In genomic region chr14:20421267-20421666, GRCh38 we compare ENCODE assay signal across 22 cellular contexts. TPM values are rescaled to one million over a fixed set of nuclear protein-coding genes. Genes with fewer than 3 reads are reported as not detected.
DNase-seq lines count a peak whose midpoint lies in the region; ATAC-seq, FAIRE-seq and TF ChIP-seq lines count a peak whose summit lies in the region.
"Had no signal": no experiment of that assay in that cellular context is flagged by ENCODE, and none has a peak within 500 bp of the region (broad histone marks: within the 10 kb centered on the region; RNA-seq: fewer than 3 reads in every experiment).

No MANE protein-coding gene starts in this region.

- H3K9ac ChIP-seq in mammary epithelial cell (ENCODE audit: insufficient read depth, low read length) (no peak overlapping the region), HUES48 (ENCODE audit: low read depth, low read length) (no peak overlapping the region), H1 (replicated peaks in 1 of 4; ENCODE audit: extremely low read depth in 1 of 4, low read depth in 3 of 4, low read length in 3 of 4) (no peak overlapping the region)

- H2BK15ac ChIP-seq in H1 (ENCODE audit: low read length), result no peak overlapping the region

- H3K36me3 Mint-ChIP-seq in naive thymus-derived CD8-positive, alpha-beta T cell, result no peaks in the 10 kb centered on the region
- H3K36me3 Mint-ChIP-seq: CD14-positive monocyte; CD8-positive, alpha-beta T cell had no signal

- no peaks in the 10 kb centered on the region for H3K36me3 ChIP-seq in mammary epithelial cell (ENCODE audit: insufficient read depth, low read length)
- no peaks in the 10 kb centered on the region for H3K36me3 ChIP-seq in breast epithelium
- H3K36me3 ChIP-seq in HUES48 (ENCODE audit: control insufficient read depth, insufficient read depth, low read length), result no peaks in the 10 kb centered on the region
- no peaks in the 10 kb centered on the region for H3K36me3 ChIP-seq in H1 (ENCODE audit: control insufficient read depth in 2 of 4, insufficient read depth in 4 of 4, low read length in 3 of 4)
- no peaks in the 10 kb centered on the region for H3K36me3 ChIP-seq in BE2C

- intact Hi-C loops in mammary epithelial cell (cut with micrococcal nuclease) (no loop called here), breast epithelium (cut with DNase I; ENCODE audit: low total_unique reads) (no loop called here)

- H3K4ac ChIP-seq in H1 (replicated peaks; ENCODE audit: insufficient read length, low read depth, low read length), result peak overlapping the region; percentile 6

- H2BK120ac ChIP-seq in H1 (replicated peaks; ENCODE audit: low read depth, low read length), result no peak overlapping the region

- H4K8ac ChIP-seq in H1 (ENCODE audit: extremely low read depth, insufficient read depth, low read length), result no peak overlapping the region

- no peaks in the 10 kb centered on the region for H3K27me3 ChIP-seq in mammary epithelial cell (ENCODE audit: insufficient read depth, low read length)
- H3K27me3 ChIP-seq in breast epithelium, result no peaks in the 10 kb centered on the region
- H3K27me3 ChIP-seq in HUES48 (ENCODE audit: control insufficient read depth, insufficient read depth, low read length), result no peaks in the 10 kb centered on the region
- H3K27me3 ChIP-seq in H1 (replicated peaks in 1 of 4; ENCODE audit: control insufficient read depth in 3 of 4, extremely low read depth in 1 of 4, insufficient read depth in 3 of 4, low read length in 3 of 4), result no peaks in the 10 kb centered on the region
- H3K27me3 ChIP-seq in BE2C, result no peaks in the 10 kb centered on the region

- H3K27ac ChIP-seq in mammary epithelial cell (ENCODE audit: insufficient read depth, low read depth, low read length) (no peak overlapping the region), breast epithelium (no peak overlapping the region), HUES48 (ENCODE audit: low read depth, low read length) (peak overlapping the region; percentile 37), H1 (ENCODE audit: low read depth, low read length) (no peak overlapping the region)

- TF ChIP-seq POLR2A in breast epithelium (IDR thresholded peaks at IDR 0.05) (no peak), H1 (IDR thresholded peaks at IDR 0.05; ENCODE audit: control extremely low read depth in 1 of 2, low read depth in 2 of 2, low read length in 2 of 2) (no peak)

- no peak overlapping the region for H4K91ac ChIP-seq in H1 (replicated peaks; ENCODE audit: insufficient read length, low read length)

- no peaks in the 10 kb centered on the region for H3K9me3 Mint-ChIP-seq in naive thymus-derived CD8-positive, alpha-beta T cell
- H3K9me3 Mint-ChIP-seq: CD14-positive monocyte; CD8-positive, alpha-beta T cell; HFFc6 had no signal

- peaks cover 2 to 19% (median 11%) of the 10 kb centered on the region in 4 donors for H3K4me1 Mint-ChIP-seq in naive thymus-derived CD8-positive, alpha-beta T cell

- no peaks in the 10 kb centered on the region for H4K20me1 ChIP-seq in mammary epithelial cell (ENCODE audit: insufficient read depth, low read length)
- H4K20me1 ChIP-seq in H1 (replicated peaks in 1 of 2; ENCODE audit: control insufficient read depth in 1 of 2, insufficient read depth in 2 of 2, low read length in 2 of 2), result no peaks in the 10 kb centered on the region

- CTCF ChIA-PET in mammary epithelial cell (lab: Charles Lee; ENCODE audit: low non-redundant PET) (no interaction called here), H1 (lab: Charles Lee; ENCODE audit: partially characterized antibody) (interaction anchor here (0.8 to 1.0 kb wide), 4 partner anchors 13 to 236 kb away, joined by 3 read pairs; no protein-coding TSS in a partner anchor)

- TF ChIP-seq RAD21 in H1 (IDR thresholded peaks at IDR 0.05 in 1 of 2, conservative IDR thresholded peaks at IDR 0.05 in 1 of 2; ENCODE audit: low read depth in 2 of 2, low read length in 2 of 2), result no peak

- no peak overlapping the region for H3K23ac ChIP-seq in H1 (ENCODE audit: insufficient read length)

- H3K4me3 ChIP-seq in mammary epithelial cell (replicated peaks in 1 of 3; ENCODE audit: insufficient read depth in 1 of 3, low read depth in 2 of 3, low read length in 3 of 3) (no peak overlapping the region), breast epithelium (no peak overlapping the region), HUES48 (ENCODE audit: low read depth, low read length) (no peak overlapping the region), H1 (ENCODE audit: extremely low read depth in 1 of 4, insufficient read depth in 2 of 4, low read depth in 3 of 4, low read length in 4 of 4) (peak overlapping the region in 1 of 4 experiments; percentile 10; a peak in 1 of 8 replicates), BE2C (ENCODE audit: low read depth, low read length) (no peak overlapping the region)
- H3K4me3 ChIP-seq: K562 had no signal

- in situ Hi-C loops in mammary epithelial cell (cut with MboI; ENCODE audit: low sequenced_read_pairs in 2 of 2), result no loop called here

- no peak overlapping the region for H3K18ac ChIP-seq in H1 (ENCODE audit: extremely low read depth, low read length)

- POLR2A ChIA-PET in H1 (lab: Charles Lee; ENCODE audit: partially characterized antibody), result interaction anchor here (0.7 to 2.6 kb wide), 6 partner anchors 11 to 78 kb away, joined by 3 to 12 read pairs (median 4); partner anchors contain the start of genes APEX1, OSGEP, PARP2 and PIP4P1
- POLR2A ChIA-PET in naive thymus-derived CD8-positive, alpha-beta T cell (lab: Charles Lee), result interaction anchor here (1.2 to 2.3 kb wide), 3 partner anchors 8 to 34 kb away, joined by 3 to 8 read pairs (median 3); partner anchors contain the start of genes APEX1, OSGEP and TEP1

- H3K79me2 ChIP-seq in mammary epithelial cell (ENCODE audit: insufficient read depth, low read length) (no peaks in the 10 kb centered on the region), H1 (ENCODE audit: control insufficient read depth in 1 of 2, insufficient read depth in 2 of 2, low read length in 2 of 2) (no peaks in the 10 kb centered on the region)

- H3K27ac Mint-ChIP-seq in naive thymus-derived CD8-positive, alpha-beta T cell, result no peak overlapping the region
- H3K27ac Mint-ChIP-seq: B cell; CD14-positive monocyte; CD8-positive, alpha-beta T cell; HFFc6 had no signal

- no peak for TF ChIP-seq EP300 in H1 (IDR thresholded peaks at IDR 0.05; ENCODE audit: borderline replicate concordance in 1 of 2, low read depth in 2 of 2, low read length in 2 of 2)

- H3K4me2 ChIP-seq in mammary epithelial cell (ENCODE audit: insufficient read depth, low read depth, low read length) (no peak overlapping the region), H1 (ENCODE audit: insufficient read depth in 1 of 2, low read depth in 2 of 2, low read length in 2 of 2) (peak overlapping the region; percentile 22 to 48; a peak in 3 of 4 replicates)

- H2BK12ac ChIP-seq in H1 (ENCODE audit: low read depth, low read length), result no peak overlapping the region

- no TSS peak for BruUV-seq in mammary epithelial cell (replicated peaks; lab: Mats Ljungman, UMichigan)

- H3K14ac ChIP-seq in H1 (ENCODE audit: insufficient read length), result no peak overlapping the region

- no peak overlapping the region for H3K56ac ChIP-seq in H1 (replicated peaks; ENCODE audit: insufficient read length, low read depth, low read length)

- no peak overlapping the region for H2AK5ac ChIP-seq in H1 (ENCODE audit: low read depth, low read length)

- no peak overlapping the region for H3K4me3 Mint-ChIP-seq in naive thymus-derived CD8-positive, alpha-beta T cell
- H3K4me3 Mint-ChIP-seq: B cell; CD14-positive monocyte; CD8-positive, alpha-beta T cell; HFFc6 had no signal

- H3K9me3 ChIP-seq in mammary epithelial cell (replicated peaks; ENCODE audit: insufficient read depth, low read length) (no peaks in the 10 kb centered on the region), breast epithelium (no peaks in the 10 kb centered on the region), HUES48 (ENCODE audit: control insufficient read depth, insufficient read depth, low read length) (no peaks in the 10 kb centered on the region), H1 (ENCODE audit: insufficient read depth in 2 of 2, low read depth in 1 of 2, low read length in 1 of 2) (no peaks in the 10 kb centered on the region), BE2C (no peaks in the 10 kb centered on the region)

- TF ChIP-seq CTCF in mammary epithelial cell (conservative IDR thresholded peaks at IDR 0.05 in 1 of 2, IDR thresholded peaks at IDR 0.05 in 1 of 2; ENCODE audit: extremely low read depth in 1 of 2, insufficient read depth in 1 of 2, low read depth in 1 of 2, low read length in 2 of 2) (no peak), breast epithelium (IDR thresholded peaks at IDR 0.05) (no peak), H1 (IDR thresholded peaks at IDR 0.05; ENCODE audit: control extremely low read depth in 1 of 3, insufficient read depth in 1 of 3, low read depth in 1 of 3, low read length in 3 of 3) (no peak), BE2C (IDR thresholded peaks at IDR 0.05; ENCODE audit: low read depth, low read length) (no peak)

- H3K27me3 Mint-ChIP-seq in naive thymus-derived CD8-positive, alpha-beta T cell, result no peaks in the 10 kb centered on the region
- H3K27me3 Mint-ChIP-seq: B cell had no signal

- H3K4me1 ChIP-seq in mammary epithelial cell (ENCODE audit: insufficient read depth, low read length) (no peaks in the 10 kb centered on the region), breast epithelium (no peaks in the 10 kb centered on the region), HUES48 (ENCODE audit: control insufficient read depth, insufficient read depth, low read length) (peaks cover 6% of the 10 kb centered on the region), H1 (replicated peaks in 1 of 4; ENCODE audit: control insufficient read depth in 3 of 4, insufficient read depth in 4 of 4, low read length in 3 of 4) (peaks cover 0 to 5% (median 2%) of the 10 kb centered on the region in 4 experiments; a peak in 3 of 7 replicates), BE2C (no peaks in the 10 kb centered on the region)

- WGBS in mammary epithelial cell (ENCODE audit: low coverage, missing lambda C conversion rate), result 43% methylated on average over 1 of the region's 2 CpGs
- WGBS in H1 (ENCODE audit: extremely low coverage in 1 of 2, insufficient coverage in 1 of 2, insufficient read length in 1 of 2, insufficient replicate concordance in 2 of 2, low coverage in 1 of 2, low lambda C conversion rate in 2 of 2, missing lambda C conversion rate in 1 of 2), 2 experiments, result 7% methylated on average over 2 of the region's 2 CpGs; no CpG with 5 or more reads in 1 of the 2 experiments

- H2BK5ac ChIP-seq in H1 (ENCODE audit: low read depth, low read length), result no peak overlapping the region

- no peaks in the 10 kb centered on the region for H3K79me1 ChIP-seq in H1 (ENCODE audit: low read depth, low read length)

- DNase-seq in mammary epithelial cell (no peak), breast epithelium (ENCODE audit: low spot score in 2 of 2) (no peak), H1 (ENCODE audit: low read depth in 1 of 2, low spot score in 2 of 2) (no peak), BE2C (no peak), Kasumi-1 (lab: John Stamatoyannopoulos, UW) (no peak)
- DNase-seq in naive thymus-derived CD8-positive, alpha-beta T cell, result no peak
- DNase-seq: ACHN; CD8-positive, alpha-beta T cell; COR-L47; DMS153; GF-D8; GOT3; HCEC 1CT; HFFc6 had no signal

- H2AFZ ChIP-seq in mammary epithelial cell (ENCODE audit: low read depth, low read length), result peak overlapping the region; percentile 7
- no peak overlapping the region for H2AFZ ChIP-seq in H1 (ENCODE audit: low read length)

- dilution Hi-C loops in mammary epithelial cell (cut with HindIII; ENCODE audit: low sequenced_read_pairs), result loop anchor here (10.0 kb wide), 1 partner anchor 154 kb away; no protein-coding TSS in a partner anchor

- H2BK20ac ChIP-seq in H1 (ENCODE audit: low read length), result no peak overlapping the region; the same call in 1 of the 2 replicates

- H4K5ac ChIP-seq in H1 (ENCODE audit: insufficient read length, low read depth, low read length), result peak overlapping the region; percentile 9

- no peak for ATAC-seq in naive thymus-derived CD8-positive, alpha-beta T cell
- ATAC-seq in GM19395 (IDR thresholded peaks at IDR 0.05; ENCODE audit: unreplicated experiment), result no peak
- ATAC-seq: CD8-positive, alpha-beta T cell; K562 had no signal

- peaks cover 2% of the 10 kb centered on the region; the same call in 1 of the 2 replicates for H3K23me2 ChIP-seq in H1 (ENCODE audit: low read depth, low read length)

- no peak for FAIRE-seq in H1 (lab: Jason Lieb, UNC)
- FAIRE-seq: D721Med, K562 had no signal

RNA-seq across cellular contexts. Expression of gene TEP1, which starts 8.0 kb away (rescaled TPM):
- total RNA-seq in mammary epithelial cell (10 to 100 TPM; 27.5 to 28.1 TPM), breast epithelium (10 to 100 TPM; 21.3 to 34.5 (median 27.2) TPM)
- polyA plus RNA-seq in mammary epithelial cell (10.9 TPM), H1 (2011; rRNA removed) (6.9 and 8.7 TPM in 2 replicates)
- 34.3 TPM for polyA minus RNA-seq in mammary epithelial cell
- total RNA-seq in H1 (2021; fragmentation: NEBNext Ultra II Directional; extraction: Animal tissue kit (Norgen Biotek cat#: 25700)), result 9.6 and 10.7 TPM in 2 replicates
- polyA plus RNA-seq in H1 (2011; cell fraction: cytosol; rRNA removed), result 6.0 TPM
- 30.3 TPM for polyA plus RNA-seq in H1 (2011; cell fraction: nucleus; rRNA removed)
- 8.0 to 12.1 TPM (median 9.1 TPM) in 4 replicates for polyA plus RNA-seq in H1 (2012, experiment 1 of 2)
- polyA plus RNA-seq in H1 (2012, experiment 2 of 2), result 6.2 TPM
- 8.6 TPM for polyA plus RNA-seq in H1 (2013, experiment 1 of 2)
- polyA plus RNA-seq in H1 (2013, experiment 2 of 2), result 7.6 TPM
- polyA minus RNA-seq in H1 (2011; rRNA and poly(A)+ RNA removed), result 23.1 and 35.5 TPM in 2 replicates
- 9.6 TPM for polyA minus RNA-seq in H1 (2011; cell fraction: cytosol; rRNA and poly(A)+ RNA removed)
- 21.5 TPM for polyA minus RNA-seq in H1 (2011; cell fraction: nucleus; rRNA and poly(A)+ RNA removed)
- polyA plus RNA-seq in BE2C (2012; ENCODE audit: insufficient read depth, insufficient read length, low read depth), result 4.7 TPM
- 10 to 100 TPM; 60.6 to 70.4 TPM for total RNA-seq in naive thymus-derived CD8-positive, alpha-beta T cell
- 1 to 10 TPM; 3.0 to 4.9 (median 4.5) TPM for polyA plus RNA-seq in naive thymus-derived CD8-positive, alpha-beta T cell

RNA-seq across cellular contexts. Expression of gene KLHL33, which starts 14.7 kb away (rescaled TPM):
- not detected for total RNA-seq in mammary epithelial cell
- not detected for polyA plus RNA-seq in mammary epithelial cell
- not detected for polyA minus RNA-seq in mammary epithelial cell
- total RNA-seq in breast epithelium, result under 1 TPM; 0.29 to 0.64 (median 0.33) TPM
- 0.11 TPM in 1 of 2 replicates, not detected in the other for total RNA-seq in H1 (2021; fragmentation: NEBNext Ultra II Directional; extraction: Animal tissue kit (Norgen Biotek cat#: 25700))
- 0.17 and 0.20 TPM in 2 replicates for polyA plus RNA-seq in H1 (2011; rRNA removed)
- 0.13 TPM for polyA plus RNA-seq in H1 (2011; cell fraction: cytosol; rRNA removed)
- 0.53 TPM for polyA plus RNA-seq in H1 (2011; cell fraction: nucleus; rRNA removed)
- polyA plus RNA-seq in H1 (2012, experiment 1 of 2), result 0.14 to 0.21 TPM (median 0.18 TPM) in 4 replicates
- 0.04 TPM for polyA plus RNA-seq in H1 (2012, experiment 2 of 2)
- 0.02 TPM for polyA plus RNA-seq in H1 (2013, experiment 1 of 2)
- polyA plus RNA-seq in H1 (2013, experiment 2 of 2), result 0.04 TPM
- polyA minus RNA-seq in H1 (2011; rRNA and poly(A)+ RNA removed), result 0.44 and 0.63 TPM in 2 replicates
- 0.22 TPM for polyA minus RNA-seq in H1 (2011; cell fraction: cytosol; rRNA and poly(A)+ RNA removed)
- 0.20 TPM for polyA minus RNA-seq in H1 (2011; cell fraction: nucleus; rRNA and poly(A)+ RNA removed)
- 0.08 TPM for polyA plus RNA-seq in BE2C (2012; ENCODE audit: insufficient read depth, insufficient read length, low read depth)
- under 1 TPM; 0.52 to 0.57 TPM for total RNA-seq in naive thymus-derived CD8-positive, alpha-beta T cell
- under 1 TPM; 0.43 to 0.77 (median 0.43) TPM for polyA plus RNA-seq in naive thymus-derived CD8-positive, alpha-beta T cell
- total RNA-seq: A172, HT1080 had no signal
- polyA plus RNA-seq: CD14-positive monocyte had no signal

RNA-seq across cellular contexts. Expression of gene OSGEP, which starts 33.3 kb away (rescaled TPM):
- total RNA-seq in mammary epithelial cell (10 to 100 TPM; 22.6 to 34.8 TPM), breast epithelium (10 to 100 TPM; 38.1 to 66.9 (median 57.5) TPM)
- polyA plus RNA-seq in mammary epithelial cell (28.1 TPM), H1 (2011; rRNA removed) (78.6 and 89.5 TPM in 2 replicates)
- 65.6 TPM for polyA minus RNA-seq in mammary epithelial cell
- total RNA-seq in H1 (2021; fragmentation: NEBNext Ultra II Directional; extraction: Animal tissue kit (Norgen Biotek cat#: 25700)), result 34.4 and 42.3 TPM in 2 replicates
- polyA plus RNA-seq in H1 (2011; cell fraction: cytosol; rRNA removed), result 81.4 TPM
- polyA plus RNA-seq in H1 (2011; cell fraction: nucleus; rRNA removed), result 102 TPM
- 37.4 to 45.8 TPM (median 40.8 TPM) in 4 replicates for polyA plus RNA-seq in H1 (2012, experiment 1 of 2)
- polyA plus RNA-seq in H1 (2012, experiment 2 of 2), result 15.9 TPM
- polyA plus RNA-seq in H1 (2013, experiment 1 of 2), result 24.0 TPM
- polyA plus RNA-seq in H1 (2013, experiment 2 of 2), result 22.1 TPM
- polyA minus RNA-seq in H1 (2011; rRNA and poly(A)+ RNA removed), result 54.5 and 58.5 TPM in 2 replicates
- 28.7 TPM for polyA minus RNA-seq in H1 (2011; cell fraction: cytosol; rRNA and poly(A)+ RNA removed)
- polyA minus RNA-seq in H1 (2011; cell fraction: nucleus; rRNA and poly(A)+ RNA removed), result 83.8 TPM
- 64.7 TPM for polyA plus RNA-seq in BE2C (2012; ENCODE audit: insufficient read depth, insufficient read length, low read depth)
- total RNA-seq in naive thymus-derived CD8-positive, alpha-beta T cell, result 10 to 100 TPM; 82.5 to 89.2 TPM
- 10 to 100 TPM; 38.8 to 43.3 (median 42.0) TPM for polyA plus RNA-seq in naive thymus-derived CD8-positive, alpha-beta T cell

RNA-seq across cellular contexts. Expression of gene APEX1, which starts 33.8 kb away (rescaled TPM):
- total RNA-seq in mammary epithelial cell, result 100 to 1,000 TPM in 1 of 2 donors, 10 to 100 TPM in 1; 96.4 to 128 TPM
- 217 TPM for polyA plus RNA-seq in mammary epithelial cell
- polyA minus RNA-seq in mammary epithelial cell, result 200 TPM
- 100 to 1,000 TPM; 129 to 165 (median 150) TPM for total RNA-seq in breast epithelium
- 384 and 404 TPM in 2 replicates for total RNA-seq in H1 (2021; fragmentation: NEBNext Ultra II Directional; extraction: Animal tissue kit (Norgen Biotek cat#: 25700))
- 663 and 700 TPM in 2 replicates for polyA plus RNA-seq in H1 (2011; rRNA removed)
- 569 TPM for polyA plus RNA-seq in H1 (2011; cell fraction: cytosol; rRNA removed)
- 419 TPM for polyA plus RNA-seq in H1 (2011; cell fraction: nucleus; rRNA removed)
- 386 to 452 TPM (median 414 TPM) in 4 replicates for polyA plus RNA-seq in H1 (2012, experiment 1 of 2)
- 452 TPM for polyA plus RNA-seq in H1 (2012, experiment 2 of 2)
- polyA plus RNA-seq in H1 (2013, experiment 1 of 2), result 438 TPM
- polyA plus RNA-seq in H1 (2013, experiment 2 of 2), result 437 TPM
- 469 and 561 TPM in 2 replicates for polyA minus RNA-seq in H1 (2011; rRNA and poly(A)+ RNA removed)
- polyA minus RNA-seq in H1 (2011; cell fraction: cytosol; rRNA and poly(A)+ RNA removed), result 148 TPM
- 103 TPM for polyA minus RNA-seq in H1 (2011; cell fraction: nucleus; rRNA and poly(A)+ RNA removed)
- 420 TPM for polyA plus RNA-seq in BE2C (2012; ENCODE audit: insufficient read depth, insufficient read length, low read depth)
- 100 to 1,000 TPM; 137 to 144 TPM for total RNA-seq in naive thymus-derived CD8-positive, alpha-beta T cell
- 100 to 1,000 TPM; 125 to 176 (median 148) TPM for polyA plus RNA-seq in naive thymus-derived CD8-positive, alpha-beta T cell

RNA-seq across cellular contexts. Expression of gene PIP4P1, which starts 40.0 kb away (rescaled TPM):
- total RNA-seq in mammary epithelial cell (10 to 100 TPM; 18.8 to 22.2 TPM), breast epithelium (10 to 100 TPM; 23.6 to 34.1 (median 29.9) TPM)
- polyA plus RNA-seq in mammary epithelial cell (27.0 TPM), H1 (2011; rRNA removed) (60.0 and 67.7 TPM in 2 replicates)
- polyA minus RNA-seq in mammary epithelial cell, result 42.9 TPM
- total RNA-seq in H1 (2021; fragmentation: NEBNext Ultra II Directional; extraction: Animal tissue kit (Norgen Biotek cat#: 25700)), result 29.5 and 33.4 TPM in 2 replicates
- 51.0 TPM for polyA plus RNA-seq in H1 (2011; cell fraction: cytosol; rRNA removed)
- 132 TPM for polyA plus RNA-seq in H1 (2011; cell fraction: nucleus; rRNA removed)
- 32.7 to 41.6 TPM (median 39.1 TPM) in 4 replicates for polyA plus RNA-seq in H1 (2012, experiment 1 of 2)
- 45.8 TPM for polyA plus RNA-seq in H1 (2012, experiment 2 of 2)
- polyA plus RNA-seq in H1 (2013, experiment 1 of 2), result 30.9 TPM
- 29.3 TPM for polyA plus RNA-seq in H1 (2013, experiment 2 of 2)
- 45.7 and 46.2 TPM in 2 replicates for polyA minus RNA-seq in H1 (2011; rRNA and poly(A)+ RNA removed)
- 16.5 TPM for polyA minus RNA-seq in H1 (2011; cell fraction: cytosol; rRNA and poly(A)+ RNA removed)
- polyA minus RNA-seq in H1 (2011; cell fraction: nucleus; rRNA and poly(A)+ RNA removed), result 41.4 TPM
- 69.3 TPM for polyA plus RNA-seq in BE2C (2012; ENCODE audit: insufficient read depth, insufficient read length, low read depth)
- 10 to 100 TPM; 74.2 to 76.1 TPM for total RNA-seq in naive thymus-derived CD8-positive, alpha-beta T cell
- polyA plus RNA-seq in naive thymus-derived CD8-positive, alpha-beta T cell, result 10 to 100 TPM; 21.0 to 31.1 (median 21.3) TPM
